1 cellular context compared by ENCODE assay signal in the genomic region with DNA sequence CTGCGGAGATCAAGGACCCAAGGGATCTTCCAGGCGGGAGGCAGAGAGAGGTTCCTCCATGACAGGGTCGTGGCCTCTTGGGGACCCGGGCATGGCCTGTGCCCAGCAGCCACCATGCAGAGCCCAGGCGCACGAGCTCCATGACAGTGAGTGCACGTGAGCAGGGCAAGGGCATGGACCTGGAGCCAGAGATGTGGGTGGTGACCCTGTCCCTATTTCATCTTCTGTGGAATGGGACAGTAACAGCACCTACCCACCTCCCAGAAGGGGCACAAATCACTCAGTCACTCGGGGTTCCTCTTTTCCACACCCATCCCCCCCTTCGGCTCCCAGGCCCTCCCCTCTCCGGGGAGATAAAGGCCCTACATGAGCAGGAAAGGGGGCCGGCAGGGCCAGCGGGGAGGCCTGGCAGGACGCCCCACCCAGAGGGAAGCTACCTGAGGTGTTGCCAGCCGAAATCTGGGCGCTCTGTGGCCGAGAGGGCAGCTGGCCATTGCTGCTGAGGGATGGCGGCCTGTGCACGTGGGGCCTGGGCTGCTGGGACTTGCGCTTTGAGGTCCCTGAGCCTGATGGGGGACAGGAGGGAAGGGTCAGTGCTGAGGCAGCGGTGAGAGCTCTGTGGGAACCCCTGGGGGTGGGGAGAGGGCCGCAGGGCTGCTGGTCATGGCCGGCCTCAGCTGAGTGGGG.
TF ChIP-seq lines count a peak whose summit lies in the region.

No MANE protein-coding gene starts in this region.

TF ChIP-seq in K562, 482 proteins besides CTCF, POLR2A, EP300 and RAD21 (continues in another document):
- TF ChIP-seq HDAC8 (tag; IDR thresholded peaks at IDR 0.05) (no peak), POLR2H (tag; IDR thresholded peaks at IDR 0.05; ENCODE audit: low read depth) (no peak), SPI1 (IDR thresholded peaks at IDR 0.05; ENCODE audit: borderline replicate concordance, low read depth, low read length) (peak; percentile 88), MEIS2 (IDR thresholded peaks at IDR 0.05; ENCODE audit: partially characterized antibody) (peak; percentile 55), PTBP1 (IDR thresholded peaks at IDR 0.05; ENCODE audit: low read depth, low read length) (no peak), TAL1 (IDR thresholded peaks at IDR 0.05) (no peak), PBX2 (CRISPR knock-in tag; IDR thresholded peaks at IDR 0.05; ENCODE audit: low read depth) (no peak), PBX2 (tag; conservative IDR thresholded peaks at IDR 0.05; ENCODE audit: low read depth) (0 out of 2 replicates have a peak, but pooled peaks have one; percentile 12), ZNF143 (CRISPR knock-in tag; IDR thresholded peaks at IDR 0.05) (0 out of 2 replicates have a peak, but pooled peaks have one; percentile 2), USF1 (CRISPR knock-in tag; IDR thresholded peaks at IDR 0.05) (peak; percentile 21; the same call in 1 of the 2 replicates), MYNN (IDR thresholded peaks at IDR 0.05) (no peak), MYNN (CRISPR knock-in tag; IDR thresholded peaks at IDR 0.05) (no peak), ZNF785 (CRISPR knock-in tag; IDR thresholded peaks at IDR 0.05) (no peak), NR4A1 (CRISPR knock-in tag; IDR thresholded peaks at IDR 0.05) (no peak), NR4A1 (tag; IDR thresholded peaks at IDR 0.05) (no peak), MEF2D (tag; conservative IDR thresholded peaks at IDR 0.05; ENCODE audit: low read depth) (no peak), CREM (IDR thresholded peaks at IDR 0.05; ENCODE audit: low read depth) (no peak), ZNF583 (CRISPR knock-in tag; IDR thresholded peaks at IDR 0.05) (no peak), ZNF512 (tag; IDR thresholded peaks at IDR 0.05) (no peak), NFE2L1 (tag; IDR thresholded peaks at IDR 0.05; ENCODE audit: borderline replicate concordance, low read depth) (no peak), RUNX1 (IDR thresholded peaks at IDR 0.05; ENCODE audit: low read depth) (no peak), AFF4 (CRISPR knock-in tag; IDR thresholded peaks at IDR 0.05) (no peak), ETV6 (IDR thresholded peaks at IDR 0.05; ENCODE audit: borderline replicate concordance in 1 of 2, low read depth in 2 of 2, low read length in 1 of 2) (no peak), ETV6 (CRISPR knock-in tag; IDR thresholded peaks at IDR 0.05; ENCODE audit: borderline replicate concordance) (no peak), ZBTB33 (CRISPR knock-in tag; IDR thresholded peaks at IDR 0.05) (peak; percentile 96), GABPB2 (CRISPR knock-in tag; conservative IDR thresholded peaks at IDR 0.05) (no peak), NCOA6 (IDR thresholded peaks at IDR 0.05) (no peak), ZSCAN32 (CRISPR knock-in tag; IDR thresholded peaks at IDR 0.05) (no peak), TCF3 (CRISPR knock-in tag; IDR thresholded peaks at IDR 0.05) (no peak), TOE1 (IDR thresholded peaks at IDR 0.05; ENCODE audit: borderline replicate concordance) (no peak), TOE1 (CRISPR knock-in tag; IDR thresholded peaks at IDR 0.05; ENCODE audit: borderline replicate concordance, low read depth) (no peak), MAX (CRISPR knock-in tag; IDR thresholded peaks at IDR 0.05) (peak; percentile 46; the same call in 1 of the 2 replicates), PPARD (CRISPR knock-in tag; IDR thresholded peaks at IDR 0.05) (no peak), TFAP4 (CRISPR knock-in tag; IDR thresholded peaks at IDR 0.05; ENCODE audit: borderline replicate concordance) (peak; percentile 39; the same call in 1 of the 2 replicates), POLR2AphosphoS2 (IDR thresholded peaks at IDR 0.05; ENCODE audit: low read length) (no peak), ZNF316 (IDR thresholded peaks at IDR 0.05) (no peak), SIRT6 (IDR thresholded peaks at IDR 0.05; ENCODE audit: low read depth, low read length) (no peak), ZNF41 (CRISPR knock-in tag; conservative IDR thresholded peaks at IDR 0.05) (no peak), CBX2 (IDR thresholded peaks at IDR 0.05; ENCODE audit: insufficient read depth, low read length, poor library complexity, severe bottlenecking) (no peak), ZNF398 (CRISPR knock-in tag; IDR thresholded peaks at IDR 0.05) (no peak), ZBTB43 (CRISPR knock-in tag; IDR thresholded peaks at IDR 0.05) (no peak), ZNF57 (CRISPR knock-in tag; IDR thresholded peaks at IDR 0.05) (no peak), NCOR1 (IDR thresholded peaks at IDR 0.05) (no peak), SMARCA4 (IDR thresholded peaks at IDR 0.05) (no peak), ZZZ3 (IDR thresholded peaks at IDR 0.05) (no peak), MIER1 (IDR thresholded peaks at IDR 0.05; ENCODE audit: low read depth) (no peak), POLR2G (IDR thresholded peaks at IDR 0.05; ENCODE audit: low read depth, low read length) (peak; percentile 55; the same call in 1 of the 2 replicates), RBM14 (IDR thresholded peaks at IDR 0.05; ENCODE audit: borderline replicate concordance, insufficient read depth, low read depth, low read length) (no peak)
- TF ChIP-seq, protein P1, sequence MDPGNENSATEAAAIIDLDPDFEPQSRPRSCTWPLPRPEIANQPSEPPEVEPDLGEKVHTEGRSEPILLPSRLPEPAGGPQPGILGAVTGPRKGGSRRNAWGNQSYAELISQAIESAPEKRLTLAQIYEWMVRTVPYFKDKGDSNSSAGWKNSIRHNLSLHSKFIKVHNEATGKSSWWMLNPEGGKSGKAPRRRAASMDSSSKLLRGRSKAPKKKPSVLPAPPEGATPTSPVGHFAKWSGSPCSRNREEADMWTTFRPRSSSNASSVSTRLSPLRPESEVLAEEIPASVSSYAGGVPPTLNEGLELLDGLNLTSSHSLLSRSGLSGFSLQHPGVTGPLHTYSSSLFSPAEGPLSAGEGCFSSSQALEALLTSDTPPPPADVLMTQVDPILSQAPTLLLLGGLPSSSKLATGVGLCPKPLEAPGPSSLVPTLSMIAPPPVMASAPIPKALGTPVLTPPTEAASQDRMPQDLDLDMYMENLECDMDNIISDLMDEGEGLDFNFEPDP (CRISPR knock-in tag; IDR thresholded peaks at IDR 0.05) = no peak
